In genomic region chr2:60657673-60658072, GRCh38 we compare ENCODE assay signal across 19 cellular contexts.
DNase-seq lines count a peak whose midpoint lies in the region; ATAC-seq lines count a peak whose summit lies in the region.
"Had no signal": no experiment of that assay in that cellular context is flagged by ENCODE, and none has a peak within 500 bp of the region (broad histone marks: within the 10 kb centered on the region; RNA-seq: fewer than 3 reads in every experiment).

No MANE protein-coding gene starts in this region.

- POLR2A ChIA-PET in activated CD4-positive, alpha-beta T cell treated with anti-CD3 and anti-CD28 coated beads for 36 hours (lab: Charles Lee): interaction anchor here (0.6 kb wide), 1 partner anchor 158 kb away, joined by 3 read pairs; no protein-coding TSS in a partner anchor

- no peak overlapping the region for H3K27ac Mint-ChIP-seq in activated naive CD8-positive, alpha-beta T cell treated with anti-CD3 and anti-CD28 coated beads, Interleukin-2, amount 50 U/mL, for 24 hours
- no peak overlapping the region for H3K27ac Mint-ChIP-seq in activated naive CD8-positive, alpha-beta T cell treated with anti-CD3 and anti-CD28 coated beads for 36 hours
- H3K27ac Mint-ChIP-seq in naive B cell: peak overlapping the region in 4 of 6 donors; percentile 39 to 79 (median 62)
- H3K27ac Mint-ChIP-seq in stimulated activated memory B cell treated with anti-CD40 and anti-IgM and Interleukin-4, amounts not matched to agents 10 μg/mL and 1 μg/mL and 100 μg/mL, for 72 hours: peak overlapping the region; percentile 31
- peak overlapping the region in 1 of 2 donors; percentile 0 for H3K27ac Mint-ChIP-seq in stimulated activated naive CD8-positive, alpha-beta T cell treated with anti-CD3 and anti-CD28 coated beads, Interleukin-15, amount 100 ng/mL, for 72 hours
- H3K27ac Mint-ChIP-seq in activated CD4-positive, alpha-beta T cell treated with anti-CD3 and anti-CD28 coated beads for 36 hours: no peak overlapping the region
- H3K27ac Mint-ChIP-seq: CD14-positive monocyte; CD4-positive, alpha-beta memory T cell; CD8-positive, alpha-beta memory T cell had no signal

- no peaks in the 10 kb centered on the region for H3K9me3 Mint-ChIP-seq in activated naive CD8-positive, alpha-beta T cell treated with anti-CD3 and anti-CD28 coated beads, Interleukin-2, amount 50 U/mL, for 24 hours
- H3K9me3 Mint-ChIP-seq in activated naive CD8-positive, alpha-beta T cell treated with anti-CD3 and anti-CD28 coated beads for 36 hours: no peaks in the 10 kb centered on the region
- peaks cover 0 to 9% (median 0%) of the 10 kb centered on the region in 7 donors for H3K9me3 Mint-ChIP-seq in naive B cell
- peaks cover 3% of the 10 kb centered on the region for H3K9me3 Mint-ChIP-seq in stimulated activated memory B cell treated with anti-CD40 and anti-IgM and Interleukin-4, amounts not matched to agents 10 μg/mL and 1 μg/mL and 100 μg/mL, for 72 hours
- H3K9me3 Mint-ChIP-seq in stimulated activated naive CD8-positive, alpha-beta T cell treated with anti-CD3 and anti-CD28 coated beads, Interleukin-15, amount 100 ng/mL, for 72 hours: no peaks in the 10 kb centered on the region
- no peaks in the 10 kb centered on the region for H3K9me3 Mint-ChIP-seq in activated CD4-positive, alpha-beta T cell treated with anti-CD3 and anti-CD28 coated beads for 36 hours (ENCODE audit: low read depth)
- H3K9me3 Mint-ChIP-seq: CD4-positive, alpha-beta memory T cell; CD8-positive, alpha-beta memory T cell had no signal

- peaks cover 5% of the 10 kb centered on the region for H3K27me3 Mint-ChIP-seq in activated naive CD8-positive, alpha-beta T cell treated with anti-CD3 and anti-CD28 coated beads, Interleukin-2, amount 50 U/mL, for 24 hours
- H3K27me3 Mint-ChIP-seq in activated naive CD8-positive, alpha-beta T cell treated with anti-CD3 and anti-CD28 coated beads for 36 hours: no peaks in the 10 kb centered on the region
- no peaks in the 10 kb centered on the region for H3K27me3 Mint-ChIP-seq in naive B cell
- H3K27me3 Mint-ChIP-seq in stimulated activated memory B cell treated with anti-CD40 and anti-IgM and Interleukin-4, amounts not matched to agents 10 μg/mL and 1 μg/mL and 100 μg/mL, for 72 hours: no peaks in the 10 kb centered on the region
- no peaks in the 10 kb centered on the region for H3K27me3 Mint-ChIP-seq in stimulated activated naive CD8-positive, alpha-beta T cell treated with anti-CD3 and anti-CD28 coated beads, Interleukin-15, amount 100 ng/mL, for 72 hours
- peaks cover 8% of the 10 kb centered on the region for H3K27me3 Mint-ChIP-seq in activated CD4-positive, alpha-beta T cell treated with anti-CD3 and anti-CD28 coated beads for 36 hours

- DNase-seq in activated naive CD8-positive, alpha-beta T cell treated with anti-CD3 and anti-CD28 coated beads, Interleukin-2, amount 50 U/mL, for 24 hours: no peak
- DNase-seq in activated naive CD8-positive, alpha-beta T cell treated with anti-CD3 and anti-CD28 coated beads for 36 hours: no peak
- DNase-seq in naive B cell (no peak), KG1 (lab: John Stamatoyannopoulos, UW) (no peak)
- DNase-seq in stimulated activated naive CD8-positive, alpha-beta T cell treated with anti-CD3 and anti-CD28 coated beads, Interleukin-15, amount 100 ng/mL, for 72 hours: no peak
- DNase-seq in activated CD4-positive, alpha-beta T cell treated with anti-CD3 and anti-CD28 coated beads for 36 hours: no peak
- DNase-seq: ACHN; BE2C; C1 segment of cervical spinal cord; CD4-positive, alpha-beta memory T cell; CD4-positive, CD25-positive, alpha-beta regulatory T cell; CD8-positive, alpha-beta memory T cell; COR-L47; DMS79 treated with DMSO at 0.1 percent for 48 hours; GF-D8 had no signal

- H3K36me3 Mint-ChIP-seq in activated naive CD8-positive, alpha-beta T cell treated with anti-CD3 and anti-CD28 coated beads, Interleukin-2, amount 50 U/mL, for 24 hours (ENCODE audit: low read depth): no peaks in the 10 kb centered on the region
- H3K36me3 Mint-ChIP-seq in activated naive CD8-positive, alpha-beta T cell treated with anti-CD3 and anti-CD28 coated beads for 36 hours: no peaks in the 10 kb centered on the region
- H3K36me3 Mint-ChIP-seq in naive B cell: peaks cover 0 to 9% of the 10 kb centered on the region in 2 donors
- H3K36me3 Mint-ChIP-seq in stimulated activated memory B cell treated with anti-CD40 and anti-IgM and Interleukin-4, amounts not matched to agents 10 μg/mL and 1 μg/mL and 100 μg/mL, for 72 hours: no peaks in the 10 kb centered on the region
- no peaks in the 10 kb centered on the region for H3K36me3 Mint-ChIP-seq in activated CD4-positive, alpha-beta T cell treated with anti-CD3 and anti-CD28 coated beads for 36 hours (ENCODE audit: low read depth)
- H3K36me3 Mint-ChIP-seq: CD14-positive monocyte; CD4-positive, alpha-beta memory T cell; CD4-positive, CD25-positive, alpha-beta regulatory T cell; CD8-positive, alpha-beta memory T cell had no signal

- intact Hi-C loops in activated CD4-positive, alpha-beta T cell treated with anti-CD3 and anti-CD28 coated beads for 36 hours (cut with DNase I, micrococcal nuclease): no loop called here

- ATAC-seq in activated naive CD8-positive, alpha-beta T cell treated with anti-CD3 and anti-CD28 coated beads, Interleukin-2, amount 50 U/mL, for 24 hours: peak; percentile 59
- ATAC-seq in naive B cell (ENCODE audit: low read depth in 2 of 2): no peak
- no peak for ATAC-seq in stimulated activated memory B cell treated with anti-CD40 and anti-IgM and Interleukin-4, amounts not matched to agents 10 μg/mL and 1 μg/mL and 100 μg/mL, for 72 hours
- ATAC-seq in stimulated activated naive CD8-positive, alpha-beta T cell treated with anti-CD3 and anti-CD28 coated beads, Interleukin-15, amount 100 ng/mL, for 72 hours: peak; percentile 65
- no peak for ATAC-seq in GM18517 (IDR thresholded peaks at IDR 0.05; ENCODE audit: unreplicated experiment)
- no peak for ATAC-seq in activated CD4-positive, alpha-beta T cell treated with anti-CD3 and anti-CD28 coated beads for 36 hours
- ATAC-seq: A549 had no signal

- H3K4me1 Mint-ChIP-seq in activated naive CD8-positive, alpha-beta T cell treated with anti-CD3 and anti-CD28 coated beads, Interleukin-2, amount 50 U/mL, for 24 hours: peaks cover 6% of the 10 kb centered on the region
- H3K4me1 Mint-ChIP-seq in activated naive CD8-positive, alpha-beta T cell treated with anti-CD3 and anti-CD28 coated beads for 36 hours: peaks cover 2% of the 10 kb centered on the region
- peaks cover 37 to 60% (median 42%) of the 10 kb centered on the region in 3 donors for H3K4me1 Mint-ChIP-seq in naive B cell
- H3K4me1 Mint-ChIP-seq in stimulated activated memory B cell treated with anti-CD40 and anti-IgM and Interleukin-4, amounts not matched to agents 10 μg/mL and 1 μg/mL and 100 μg/mL, for 72 hours: peaks cover 41% of the 10 kb centered on the region
- no peaks in the 10 kb centered on the region for H3K4me1 Mint-ChIP-seq in stimulated activated naive CD8-positive, alpha-beta T cell treated with anti-CD3 and anti-CD28 coated beads, Interleukin-15, amount 100 ng/mL, for 72 hours
- H3K4me1 Mint-ChIP-seq in activated CD4-positive, alpha-beta T cell treated with anti-CD3 and anti-CD28 coated beads for 36 hours: no peaks in the 10 kb centered on the region
- H3K4me1 Mint-ChIP-seq: CD4-positive, alpha-beta memory T cell; CD4-positive, CD25-positive, alpha-beta regulatory T cell; CD8-positive, alpha-beta memory T cell had no signal

- CTCF ChIA-PET in activated CD4-positive, alpha-beta T cell treated with anti-CD3 and anti-CD28 coated beads for 36 hours (lab: Charles Lee): interaction anchor here (1.1 kb wide), 1 partner anchor 505 kb away, joined by 3 read pairs; no protein-coding TSS in a partner anchor

- no peak overlapping the region for H3K4me3 Mint-ChIP-seq in activated naive CD8-positive, alpha-beta T cell treated with anti-CD3 and anti-CD28 coated beads, Interleukin-2, amount 50 U/mL, for 24 hours
- H3K4me3 Mint-ChIP-seq in activated naive CD8-positive, alpha-beta T cell treated with anti-CD3 and anti-CD28 coated beads for 36 hours: no peak overlapping the region
- no peak overlapping the region for H3K4me3 Mint-ChIP-seq in naive B cell
- H3K4me3 Mint-ChIP-seq in stimulated activated memory B cell treated with anti-CD40 and anti-IgM and Interleukin-4, amounts not matched to agents 10 μg/mL and 1 μg/mL and 100 μg/mL, for 72 hours: no peak overlapping the region
- no peak overlapping the region for H3K4me3 Mint-ChIP-seq in stimulated activated naive CD8-positive, alpha-beta T cell treated with anti-CD3 and anti-CD28 coated beads, Interleukin-15, amount 100 ng/mL, for 72 hours
- no peak overlapping the region for H3K4me3 Mint-ChIP-seq in activated CD4-positive, alpha-beta T cell treated with anti-CD3 and anti-CD28 coated beads for 36 hours
- H3K4me3 Mint-ChIP-seq: CD14-positive monocyte; CD4-positive, alpha-beta memory T cell; CD4-positive, CD25-positive, alpha-beta regulatory T cell; CD8-positive, alpha-beta memory T cell had no signal

Comparison
In these comparisons a context has a peak if more than half of its experiments do, and no peak if none do; other contexts are left out.
1. ATAC-seq: peak in activated naive CD8-positive, alpha-beta T cell treated with anti-CD3 and anti-CD28 coated beads, Interleukin-2, amount 50 U/mL, for 24 hours (single experiment) and stimulated activated naive CD8-positive, alpha-beta T cell treated with anti-CD3 and anti-CD28 coated beads, Interleukin-15, amount 100 ng/mL, for 72 hours (single experiment); none in naive B cell (0 of 2), stimulated activated memory B cell treated with anti-CD40 and anti-IgM and Interleukin-4, amounts not matched to agents 10 μg/mL and 1 μg/mL and 100 μg/mL, for 72 hours (single experiment), GM18517 (single experiment) and activated CD4-positive, alpha-beta T cell treated with anti-CD3 and anti-CD28 coated beads for 36 hours (single experiment).
2. H3K27ac Mint-ChIP-seq: peak in naive B cell (4 of 6) and stimulated activated memory B cell treated with anti-CD40 and anti-IgM and Interleukin-4, amounts not matched to agents 10 μg/mL and 1 μg/mL and 100 μg/mL, for 72 hours (single experiment); none in activated naive CD8-positive, alpha-beta T cell treated with anti-CD3 and anti-CD28 coated beads, Interleukin-2, amount 50 U/mL, for 24 hours (single experiment), activated naive CD8-positive, alpha-beta T cell treated with anti-CD3 and anti-CD28 coated beads for 36 hours (single experiment) and activated CD4-positive, alpha-beta T cell treated with anti-CD3 and anti-CD28 coated beads for 36 hours (single experiment).